8 cellular contexts compared by ENCODE assay signal in genomic region chr17:7561028-7561575, GRCh38. TPM values are rescaled to one million over a fixed set of nuclear protein-coding genes. Genes with fewer than 3 reads are reported as not detected.
DNase-seq lines count a peak whose midpoint lies in the region; ATAC-seq and TF ChIP-seq lines count a peak whose summit lies in the region.

No MANE protein-coding gene starts in this region.

- no peak for TF ChIP-seq POLR2A in erythroblast (IDR thresholded peaks at IDR 0.05; ENCODE audit: low read length)

- no peaks in the 10 kb centered on the region for H3K27me3 ChIP-seq in CD4-positive, CD25-positive, alpha-beta regulatory T cell (ENCODE audit: control insufficient read depth, insufficient read depth, low read length)
- no peaks in the 10 kb centered on the region for H3K27me3 ChIP-seq in mucosa of stomach (ENCODE audit: control insufficient read depth, insufficient read depth, low read length)

- peak overlapping the region; percentile 86 for H3K4me3 ChIP-seq in CD4-positive, CD25-positive, alpha-beta regulatory T cell (ENCODE audit: low read depth, low read length)
- H3K4me3 ChIP-seq in mucosa of stomach (ENCODE audit: low read length): peak overlapping the region; percentile 52

- H3K27ac Mint-ChIP-seq in CD4-positive, CD25-positive, alpha-beta regulatory T cell: peak overlapping the region; percentile 93 to 98 (median 95)

- TF ChIP-seq CTCF in GM20000 (IDR thresholded peaks at IDR 0.05; ENCODE audit: extremely low read depth, missing control alignments): peak; percentile 82

- H3K27me3 Mint-ChIP-seq in CD4-positive, CD25-positive, alpha-beta regulatory T cell: peaks cover 7% of the 10 kb centered on the region

- peaks cover 40% of the 10 kb centered on the region for H3K4me1 ChIP-seq in CD4-positive, CD25-positive, alpha-beta regulatory T cell (ENCODE audit: control insufficient read depth, insufficient read depth, low read length, poor library complexity, severe bottlenecking)
- peaks cover 62% of the 10 kb centered on the region for H3K4me1 ChIP-seq in mucosa of stomach (ENCODE audit: control insufficient read depth, insufficient read depth, low read length)

- H3K9me3 ChIP-seq in CD4-positive, CD25-positive, alpha-beta regulatory T cell (ENCODE audit: control insufficient read depth in 2 of 2, low read length in 2 of 2): no peaks in the 10 kb centered on the region
- no peaks in the 10 kb centered on the region for H3K9me3 ChIP-seq in mucosa of stomach (ENCODE audit: control insufficient read depth, low read length)

- peaks cover 13% of the 10 kb centered on the region for H3K36me3 ChIP-seq in CD4-positive, CD25-positive, alpha-beta regulatory T cell (ENCODE audit: control insufficient read depth, insufficient read depth, low read length)
- peaks cover 16% of the 10 kb centered on the region for H3K36me3 ChIP-seq in mucosa of stomach (ENCODE audit: control insufficient read depth, insufficient read depth, low read length)

- H3K4me1 Mint-ChIP-seq in CD4-positive, CD25-positive, alpha-beta regulatory T cell: peaks cover 16 to 50% (median 21%) of the 10 kb centered on the region in 4 donors

- peak overlapping the region; percentile 97 for H3K27ac ChIP-seq in CD4-positive, CD25-positive, alpha-beta regulatory T cell (ENCODE audit: insufficient read depth, low read length, poor library complexity, severe bottlenecking)

- H3K36me3 Mint-ChIP-seq in CD4-positive, CD25-positive, alpha-beta regulatory T cell: peaks cover 14% of the 10 kb centered on the region

- no peaks in the 10 kb centered on the region for H3K9me3 Mint-ChIP-seq in CD4-positive, CD25-positive, alpha-beta regulatory T cell

- ATAC-seq in CD4-positive, CD25-positive, alpha-beta regulatory T cell (ENCODE audit: low read depth in 2 of 2): peak; percentile 61 to 67

- H3K9ac ChIP-seq in mucosa of stomach (ENCODE audit: low read length): peak overlapping the region; percentile 98

- peak; percentile 76 to 82 (median 76) for DNase-seq in CD4-positive, CD25-positive, alpha-beta regulatory T cell
- DNase-seq in GM20000 (ENCODE audit: low spot score) (peak; percentile 92), HuH-7 (ENCODE audit: low spot score) (peak; percentile 90), OCI-M1 (lab: John Stamatoyannopoulos, UW) (peak; percentile 94), erythroblast (lab: John Stamatoyannopoulos, UW) (peak; percentile 86 to 90)
- peak; percentile 81 for DNase-seq in activated T-cell treated with anti-CD3 and anti-CD28 coated beads, Interleukin-2, amount 50 U/mL, for 1 hour
- DNase-seq in stimulated activated CD8-positive, alpha-beta memory T cell treated with anti-CD3 and anti-CD28 coated beads, Interleukin-7, amount 100 ng/mL, for 1 hour (ENCODE audit: low read depth in 2 of 2): peak; percentile 61 to 73

- peak overlapping the region; percentile 94 to 98 (median 96) for H3K4me3 Mint-ChIP-seq in CD4-positive, CD25-positive, alpha-beta regulatory T cell

RNA-seq across cellular contexts. Expression of gene SENP3, which starts 0.6 kb away (rescaled TPM):
- 30.7 TPM for total RNA-seq in CD4-positive, CD25-positive, alpha-beta regulatory T cell
- 10 to 100 TPM; 10.1 to 16.1 (median 11.8) TPM for polyA plus RNA-seq in CD4-positive, CD25-positive, alpha-beta regulatory T cell

RNA-seq across cellular contexts. Expression of gene TNFSF13, which starts 2.6 kb away (rescaled TPM):
- 1.6 TPM for total RNA-seq in CD4-positive, CD25-positive, alpha-beta regulatory T cell
- under 1 TPM in 3 of 4 donors, not detected in 1; 0.41 to 0.52 (median 0.44) TPM for polyA plus RNA-seq in CD4-positive, CD25-positive, alpha-beta regulatory T cell

RNA-seq across cellular contexts. Expression of gene TNFSF12, which starts 12.2 kb away (rescaled TPM):
- 46.9 TPM for total RNA-seq in CD4-positive, CD25-positive, alpha-beta regulatory T cell
- polyA plus RNA-seq in CD4-positive, CD25-positive, alpha-beta regulatory T cell: 10 to 100 TPM; 35.5 to 49.6 (median 41.9) TPM

RNA-seq across cellular contexts. Expression of gene CD68, which starts 18.3 kb away (rescaled TPM):
- 0.25 TPM for total RNA-seq in CD4-positive, CD25-positive, alpha-beta regulatory T cell
- polyA plus RNA-seq in CD4-positive, CD25-positive, alpha-beta regulatory T cell: 1 to 10 TPM in 1 of 4 donors, under 1 TPM in 2, not detected in 1; 0.65 to 1.2 (median 0.89) TPM

RNA-seq across cellular contexts. Expression of gene MPDU1, which starts 22.6 kb away (rescaled TPM):
- total RNA-seq in CD4-positive, CD25-positive, alpha-beta regulatory T cell: 40.0 TPM
- polyA plus RNA-seq in CD4-positive, CD25-positive, alpha-beta regulatory T cell: 10 to 100 TPM; 41.0 to 63.7 (median 48.4) TPM

Comparison
In these comparisons a context has a peak if more than half of its experiments do, and no peak if none do; other contexts are left out.
1. Peak in every context shown above with its lines: DNase-seq, ATAC-seq, H3K4me3 ChIP-seq and H3K27ac ChIP-seq.